8 cellular contexts compared by ENCODE assay signal in genomic region chr17:1648582-1649115, GRCh38. TPM values are rescaled to one million over a fixed set of nuclear protein-coding genes. Genes with fewer than 3 reads are reported as not detected.
DNase-seq lines count a peak whose midpoint lies in the region; ATAC-seq and TF ChIP-seq lines count a peak whose summit lies in the region.

No MANE protein-coding gene starts in this region.

- H2BK5ac ChIP-seq in trophoblast cell (ENCODE audit: low read depth, low read length, poor library complexity), result peak overlapping the region; percentile 42

- no peak overlapping the region for H3K27ac ChIP-seq in SK-N-MC
- peak overlapping the region; percentile 52 for H3K27ac ChIP-seq in trophoblast cell (ENCODE audit: low read depth, low read length)
- peak overlapping the region; percentile 89 to 95 for H3K27ac ChIP-seq in tibial artery

- no peak overlapping the region for H3K27ac Mint-ChIP-seq in activated naive CD4-positive, alpha-beta T cell treated with anti-CD3 and anti-CD28 coated beads, Interleukin-2, amount 50 U/mL, for 72 hours

- H3K79me2 ChIP-seq in trophoblast cell (ENCODE audit: control insufficient read depth, insufficient read depth, low read length, poor library complexity), result peaks cover 4% of the 10 kb centered on the region

- peak overlapping the region; percentile 28 for H2AFZ ChIP-seq in trophoblast cell (ENCODE audit: insufficient read depth, low read length, poor library complexity)

- peak; percentile 45 for ATAC-seq in GM21515 (IDR thresholded peaks at IDR 0.05; ENCODE audit: unreplicated experiment)
- ATAC-seq in activated naive CD4-positive, alpha-beta T cell treated with anti-CD3 and anti-CD28 coated beads, Interleukin-2, amount 50 U/mL, for 72 hours, result peak; percentile 55 to 76
- ATAC-seq in Right ventricle myocardium inferior, result peak; percentile 65

- H3K36me3 Mint-ChIP-seq in activated naive CD4-positive, alpha-beta T cell treated with anti-CD3 and anti-CD28 coated beads, Interleukin-2, amount 50 U/mL, for 72 hours, result peaks cover 0 to under 1% of the 10 kb centered on the region in 2 donors

- H4K8ac ChIP-seq in trophoblast cell (ENCODE audit: low read depth, low read length), result peak overlapping the region; percentile 59

- H3K9ac ChIP-seq in SK-N-MC (ENCODE audit: insufficient read length) (peak overlapping the region; percentile 45), trophoblast cell (ENCODE audit: low read length) (peak overlapping the region; percentile 18)

- peak overlapping the region; percentile 79 for H4K91ac ChIP-seq in trophoblast cell (ENCODE audit: low read depth, low read length)

- H2AK5ac ChIP-seq in trophoblast cell (ENCODE audit: low read length), result peak overlapping the region; percentile 2

- TF ChIP-seq CTCF in tibial artery (IDR thresholded peaks at IDR 0.05), result peak; percentile 89 to 92

- H3K27me3 ChIP-seq in trophoblast cell (ENCODE audit: insufficient read depth, low read length) (no peaks in the 10 kb centered on the region), tibial artery (no peaks in the 10 kb centered on the region)

- H3K9me3 ChIP-seq in SK-N-MC (ENCODE audit: low read depth, low read length) (no peaks in the 10 kb centered on the region), trophoblast cell (ENCODE audit: insufficient read depth, low read depth, low read length) (peaks cover 2% of the 10 kb centered on the region), tibial artery (no peaks in the 10 kb centered on the region)

- H3K14ac ChIP-seq in trophoblast cell (ENCODE audit: low read length), result peak overlapping the region; percentile 63

- intact Hi-C loops in Right ventricle myocardium inferior (cut with DNase I) (loop anchor here (1.0 to 5.0 kb wide), 4 partner anchors 66 to 391 kb away; partner anchors contain the start of gene CRK), tibial artery (cut with DNase I; ENCODE audit: low total_unique reads) (loop anchor here (5.0 to 10.0 kb wide), 2 partner anchors 76 to 384 kb away; no protein-coding TSS in a partner anchor)

- H2BK120ac ChIP-seq in trophoblast cell (ENCODE audit: insufficient read depth, low read length, poor library complexity), result peak overlapping the region; percentile 39

- H3K4me1 ChIP-seq in trophoblast cell (ENCODE audit: control insufficient read depth in 1 of 2, insufficient read depth in 2 of 2, low read length in 2 of 2), result peaks cover 37 to 48% of the 10 kb centered on the region in 2 experiments
- peaks cover 0 to 44% (median 31%) of the 10 kb centered on the region in 4 donors for H3K4me1 ChIP-seq in tibial artery

- H3K9me3 Mint-ChIP-seq in activated naive CD4-positive, alpha-beta T cell treated with anti-CD3 and anti-CD28 coated beads, Interleukin-2, amount 50 U/mL, for 72 hours, result no peaks in the 10 kb centered on the region

- peak overlapping the region; percentile 80 for H3K4me2 ChIP-seq in trophoblast cell (ENCODE audit: low read length)

- H2BK12ac ChIP-seq in trophoblast cell (ENCODE audit: low read length), result peak overlapping the region; percentile 9

- H3K18ac ChIP-seq in trophoblast cell (ENCODE audit: low read length), result peak overlapping the region; percentile 63

- H3K4me3 ChIP-seq in SK-N-MC, result peak overlapping the region; percentile 78
- peak overlapping the region; percentile 14 for H3K4me3 ChIP-seq in trophoblast cell (ENCODE audit: low read depth, low read length)
- H3K4me3 ChIP-seq in tibial artery, result peak overlapping the region; percentile 75 to 78

- H3K4ac ChIP-seq in trophoblast cell (ENCODE audit: low read depth, low read length), result no peak overlapping the region

- H3K79me1 ChIP-seq in trophoblast cell (ENCODE audit: low read length), result peaks cover 12% of the 10 kb centered on the region

- DNase-seq in DMS53 (lab: John Stamatoyannopoulos, UW) (peak; percentile 95), SK-N-MC (ENCODE audit: low read depth, low spot score) (peak; percentile 18), Right ventricle myocardium inferior (ENCODE audit: missing footprints) (peak; percentile 98), trophoblast cell (peak; percentile 96 to 99), tibial artery (peak; percentile 94 to 97)
- DNase-seq in activated naive CD4-positive, alpha-beta T cell treated with anti-CD3 and anti-CD28 coated beads, Interleukin-2, amount 50 U/mL, for 72 hours (ENCODE audit: low spot score in 2 of 2), result peak; percentile 92 to 96

- peak overlapping the region; percentile 71 for H4K12ac ChIP-seq in trophoblast cell (ENCODE audit: low read depth, low read length)

- peaks cover 34% of the 10 kb centered on the region for H3K36me3 ChIP-seq in SK-N-MC (ENCODE audit: insufficient read depth, low read length)
- H3K36me3 ChIP-seq in trophoblast cell (ENCODE audit: control insufficient read depth in 1 of 2, insufficient read depth in 2 of 2, low read length in 2 of 2), result peaks cover 29 to 35% of the 10 kb centered on the region in 2 experiments
- H3K36me3 ChIP-seq in tibial artery, result peaks cover 32 to 38% (median 33%) of the 10 kb centered on the region in 3 donors

- no peak for TF ChIP-seq EP300 in Ishikawa (IDR thresholded peaks at IDR 0.05; ENCODE audit: borderline replicate concordance)

- no CpG with 5 or more reads among the region's 48 CpGs for WGBS in trophoblast cell (ENCODE audit: extremely low coverage, insufficient coverage, insufficient read length)

- peak; percentile 63 for TF ChIP-seq RAD21 in Ishikawa (IDR thresholded peaks at IDR 0.05; ENCODE audit: low read depth)

- H3K23ac ChIP-seq in trophoblast cell (ENCODE audit: low read length), result no peak overlapping the region

TF ChIP-seq in Ishikawa, 13 proteins besides CTCF, POLR2A, EP300 and RAD21:
- TF ChIP-seq ZBTB7A (IDR thresholded peaks at IDR 0.05; ENCODE audit: low read depth) (no peak), MAX (IDR thresholded peaks at IDR 0.05) (peak; percentile 69), FOXM1 (IDR thresholded peaks at IDR 0.05; ENCODE audit: borderline replicate concordance, low read depth) (no peak), TAF1 (IDR thresholded peaks at IDR 0.05; ENCODE audit: low read depth) (no peak), TEAD4 (IDR thresholded peaks at IDR 0.05) (no peak), USF1 (IDR thresholded peaks at IDR 0.05) (no peak), EGR1 (IDR thresholded peaks at IDR 0.05) (no peak), CREB1 (IDR thresholded peaks at IDR 0.05; ENCODE audit: low read depth) (no peak), REST (IDR thresholded peaks at IDR 0.05; ENCODE audit: low read depth) (no peak), YY1 (IDR thresholded peaks at IDR 0.05; ENCODE audit: low read depth) (peak; percentile 85), NFIC (IDR thresholded peaks at IDR 0.05) (no peak)

RNA-seq across cellular contexts. Expression of gene RILP, which starts 1.0 kb away (rescaled TPM):
- 1 to 10 TPM; 1.7 to 2.5 TPM for total RNA-seq in activated naive CD4-positive, alpha-beta T cell treated with anti-CD3 and anti-CD28 coated beads, Interleukin-2, amount 50 U/mL, for 72 hours
- total RNA-seq in Right ventricle myocardium inferior, result 73.0 TPM
- 6.9 and 7.3 TPM in 2 replicates for polyA plus RNA-seq in trophoblast cell (2013)

RNA-seq across cellular contexts. Expression of gene SCARF1, which starts 3.1 kb away (rescaled TPM):
- total RNA-seq in activated naive CD4-positive, alpha-beta T cell treated with anti-CD3 and anti-CD28 coated beads, Interleukin-2, amount 50 U/mL, for 72 hours, result 1 to 10 TPM; 1.1 to 2.3 TPM
- total RNA-seq in Right ventricle myocardium inferior, result 12.4 TPM
- polyA plus RNA-seq in trophoblast cell (2013), result 0.78 and 0.82 TPM in 2 replicates

RNA-seq across cellular contexts. Expression of gene SLC43A2, which starts 20.0 kb away (rescaled TPM):
- under 1 TPM; 0.57 to 0.62 TPM for total RNA-seq in activated naive CD4-positive, alpha-beta T cell treated with anti-CD3 and anti-CD28 coated beads, Interleukin-2, amount 50 U/mL, for 72 hours
- total RNA-seq in Right ventricle myocardium inferior, result 5.5 TPM
- polyA plus RNA-seq in trophoblast cell (2013), result 96.8 and 110 TPM in 2 replicates

RNA-seq across cellular contexts. Expression of gene PRPF8, which starts 36.0 kb away (rescaled TPM):
- total RNA-seq in activated naive CD4-positive, alpha-beta T cell treated with anti-CD3 and anti-CD28 coated beads, Interleukin-2, amount 50 U/mL, for 72 hours, result 100 to 1,000 TPM; 414 to 433 TPM
- 120 TPM for total RNA-seq in Right ventricle myocardium inferior
- polyA plus RNA-seq in trophoblast cell (2013), result 142 and 147 TPM in 2 replicates

Comparison
In these comparisons a context has a peak if more than half of its experiments do, and no peak if none do; other contexts are left out.
1. DNase-seq: peak in every context shown above with its lines; median percentile 98 in Right ventricle myocardium inferior; 98 in trophoblast cell; 96 in tibial artery; 95 in DMS53; 94 in activated naive CD4-positive, alpha-beta T cell treated with anti-CD3 and anti-CD28 coated beads, Interleukin-2, amount 50 U/mL, for 72 hours; 18 in SK-N-MC.
2. H3K4me3 ChIP-seq: peak in every context shown above with its lines; median percentile 78 in SK-N-MC; 76 in tibial artery; 14 in trophoblast cell.
3. RNA of gene RILP, which starts 1.0 kb away (total RNA-seq): 73.0 TPM in Right ventricle myocardium inferior (single experiment); 1.7 to 2.5 TPM in activated naive CD4-positive, alpha-beta T cell treated with anti-CD3 and anti-CD28 coated beads, Interleukin-2, amount 50 U/mL, for 72 hours; every median in the first group is over 10 times any median in the second.
4. Peak in every context shown above with its lines, with median percentiles within 50 percentile points of each other: ATAC-seq.